Comparison of ENCODE assay signal across 8 cellular contexts in genomic region chr6:13908955-13909381, GRCh38. TPM values are rescaled to one million over a fixed set of nuclear protein-coding genes. Genes with fewer than 3 reads are reported as not detected.
DNase-seq lines count a peak whose midpoint lies in the region; ATAC-seq and TF ChIP-seq lines count a peak whose summit lies in the region.

No MANE protein-coding gene starts in this region.

- intact Hi-C loops in natural killer cell (cut with micrococcal nuclease) = loop anchor here (1.0 kb wide), 1 partner anchor 157 kb away; no protein-coding TSS in a partner anchor

- no peak overlapping the region for H3K4me3 Mint-ChIP-seq in activated CD4-positive, alpha-beta memory T cell treated with anti-CD3 and anti-CD28 coated beads, Interleukin-2, amount 10 ng/mL, durations not matched to agents 7 days and 5 days
- H3K4me3 Mint-ChIP-seq in natural killer cell = no peak overlapping the region

- CTCF ChIA-PET in activated CD4-positive, alpha-beta memory T cell treated with anti-CD3 and anti-CD28 coated beads, Interleukin-2, amount 10 ng/mL, durations not matched to agents 7 days and 5 days (lab: Charles Lee) = interaction anchor here (0.7 to 5.4 kb wide), 26 partner anchors 9 to 241 kb away, joined by 3 to 37 read pairs (median 4); partner anchors contain the start of gene RNF182

- peaks cover 4% of the 10 kb centered on the region; the same call in 1 of the 2 replicates for H3K4me1 ChIP-seq in DND-41 (ENCODE audit: insufficient read depth, low read length)

- no peaks in the 10 kb centered on the region for H3K36me3 Mint-ChIP-seq in activated CD4-positive, alpha-beta memory T cell treated with anti-CD3 and anti-CD28 coated beads, Interleukin-2, amount 10 ng/mL, durations not matched to agents 7 days and 5 days (ENCODE audit: low read depth)
- H3K36me3 Mint-ChIP-seq in natural killer cell = no peaks in the 10 kb centered on the region

- H3K9me3 Mint-ChIP-seq in activated CD4-positive, alpha-beta memory T cell treated with anti-CD3 and anti-CD28 coated beads, Interleukin-2, amount 10 ng/mL, durations not matched to agents 7 days and 5 days = no peaks in the 10 kb centered on the region
- no peaks in the 10 kb centered on the region for H3K9me3 Mint-ChIP-seq in natural killer cell

- H3K9ac ChIP-seq in DND-41 (ENCODE audit: low read depth, low read length) = no peak overlapping the region

- no peak overlapping the region for H3K4me3 ChIP-seq in DND-41 (ENCODE audit: low read depth in 1 of 2, low read length in 2 of 2)

- no peak overlapping the region for H3K4me2 ChIP-seq in DND-41 (ENCODE audit: insufficient read depth, low read length)

- H3K9me3 ChIP-seq in DND-41 (ENCODE audit: insufficient read depth, low read length, severe bottlenecking) = no peaks in the 10 kb centered on the region

- H3K27me3 ChIP-seq in DND-41 (ENCODE audit: insufficient read depth, low read length, poor library complexity) = peaks cover 14% of the 10 kb centered on the region

- POLR2A ChIA-PET in activated CD4-positive, alpha-beta memory T cell treated with anti-CD3 and anti-CD28 coated beads, Interleukin-2, amount 10 ng/mL, durations not matched to agents 7 days and 5 days (lab: Charles Lee) = no interaction called here

- H3K27ac ChIP-seq in DND-41 (ENCODE audit: low read length) = no peak overlapping the region

- TF ChIP-seq CTCF in DND-41 (IDR thresholded peaks at IDR 0.05; ENCODE audit: borderline replicate concordance, extremely low read depth, low read length, poor library complexity, severe bottlenecking) = peak; percentile 72
- TF ChIP-seq CTCF in natural killer cell (IDR thresholded peaks at IDR 0.05) = peak; percentile 80

- H3K79me2 ChIP-seq in DND-41 (ENCODE audit: insufficient read depth, low read length) = no peaks in the 10 kb centered on the region

- H3K4me1 Mint-ChIP-seq in activated CD4-positive, alpha-beta memory T cell treated with anti-CD3 and anti-CD28 coated beads, Interleukin-2, amount 10 ng/mL, durations not matched to agents 7 days and 5 days = no peaks in the 10 kb centered on the region
- peaks cover 0 to 5% of the 10 kb centered on the region in 2 donors for H3K4me1 Mint-ChIP-seq in natural killer cell

- H3K36me3 ChIP-seq in DND-41 (ENCODE audit: insufficient read depth, low read length) = no peaks in the 10 kb centered on the region

- no peak overlapping the region for H2AFZ ChIP-seq in DND-41 (ENCODE audit: low read depth, low read length)

- peak; percentile 100 for ATAC-seq in DND-41 (ENCODE audit: insufficient read depth, low read depth)
- ATAC-seq in esophagus mucosa = peak; percentile 72
- peak; percentile 69 to 77 (median 73) for ATAC-seq in natural killer cell
- no peak for ATAC-seq in HG03196 (IDR thresholded peaks at IDR 0.05; ENCODE audit: unreplicated experiment)
- no peak for ATAC-seq in HG02970 (IDR thresholded peaks at IDR 0.05; ENCODE audit: low FRiP score, unreplicated experiment)

- no peak overlapping the region for H3K27ac Mint-ChIP-seq in activated CD4-positive, alpha-beta memory T cell treated with anti-CD3 and anti-CD28 coated beads, Interleukin-2, amount 10 ng/mL, durations not matched to agents 7 days and 5 days
- H3K27ac Mint-ChIP-seq in natural killer cell = no peak overlapping the region

- peaks cover 53% of the 10 kb centered on the region for H3K27me3 Mint-ChIP-seq in activated CD4-positive, alpha-beta memory T cell treated with anti-CD3 and anti-CD28 coated beads, Interleukin-2, amount 10 ng/mL, durations not matched to agents 7 days and 5 days
- H3K27me3 Mint-ChIP-seq in natural killer cell (ENCODE audit: low read depth in 2 of 2) = peaks cover 12 to 32% of the 10 kb centered on the region in 2 donors

- no peaks in the 10 kb centered on the region for H4K20me1 ChIP-seq in DND-41 (ENCODE audit: insufficient read depth, low read length)

- peak; percentile 71 for DNase-seq in DND-41
- peak; percentile 59 for DNase-seq in HPDE6-E6E7 (ENCODE audit: extremely low spot score)
- DNase-seq in NCI-H748 treated with DMSO at 0.1 percent for 48 hours (lab: John Stamatoyannopoulos, UW) = peak; percentile 86
- peak; percentile 39 for DNase-seq in activated CD4-positive, alpha-beta memory T cell treated with anti-CD3 and anti-CD28 coated beads, Interleukin-2, amount 10 ng/mL, durations not matched to agents 7 days and 5 days
- no peak for DNase-seq in natural killer cell

RNA-seq across cellular contexts. Expression of gene RNF182, which starts 15.8 kb away (rescaled TPM):
- not detected for total RNA-seq in activated CD4-positive, alpha-beta memory T cell treated with anti-CD3 and anti-CD28 coated beads, Interleukin-2, amount 10 ng/mL, durations not matched to agents 7 days and 5 days
- total RNA-seq in esophagus mucosa = 0.20 TPM
- not detected for total RNA-seq in natural killer cell

Comparison
In these comparisons a context has a peak if more than half of its experiments do, and no peak if none do; other contexts are left out.
1. ATAC-seq: peak in DND-41 (single experiment), esophagus mucosa (single experiment) and natural killer cell (3 of 3); none in HG03196 (single experiment) and HG02970 (single experiment).